ENCODE assay signal across 10 cellular contexts in genomic region chr6:36075656-36076055, GRCh38. TPM values are rescaled to one million over a fixed set of nuclear protein-coding genes. Genes with fewer than 3 reads are reported as not detected.
DNase-seq lines count a peak whose midpoint lies in the region; ATAC-seq, FAIRE-seq and TF ChIP-seq lines count a peak whose summit lies in the region.
"Had no signal": no experiment of that assay in that cellular context is flagged by ENCODE, and none has a peak within 500 bp of the region (broad histone marks: within the 10 kb centered on the region; RNA-seq: fewer than 3 reads in every experiment).

No MANE protein-coding gene starts in this region.

- H3K9me3 ChIP-seq in naive thymus-derived CD4-positive, alpha-beta T cell (ENCODE audit: control insufficient read depth in 2 of 3, low read length in 3 of 3) = no peaks in the 10 kb centered on the region

- CTCF ChIA-PET in naive thymus-derived CD4-positive, alpha-beta T cell (lab: Charles Lee) = interaction anchor here (1.8 kb wide), 1 partner anchor 56 kb away, joined by 5 read pairs; no protein-coding TSS in a partner anchor

- H3K9me3 Mint-ChIP-seq in HFFc6 = no peaks in the 10 kb centered on the region
- peaks cover 0 to 7% (median 0%) of the 10 kb centered on the region in 11 donors for H3K9me3 Mint-ChIP-seq in naive thymus-derived CD4-positive, alpha-beta T cell

- 0 out of 2 replicates have a peak, but pooled peaks have one; percentile 21 for TF ChIP-seq CTCF in HFFc6 (IDR thresholded peaks at IDR 0.05)

- H3K36me3 Mint-ChIP-seq in HFFc6 (ENCODE audit: low read depth) = peaks cover 19% of the 10 kb centered on the region
- peaks cover 6 to 49% (median 19%) of the 10 kb centered on the region in 5 donors for H3K36me3 Mint-ChIP-seq in naive thymus-derived CD4-positive, alpha-beta T cell

- FAIRE-seq in GM19239 (lab: Jason Lieb, UNC) = no peak
- FAIRE-seq: A204.1, RCC 7860 had no signal

- H3K4me3 ChIP-seq in naive thymus-derived CD4-positive, alpha-beta T cell (ENCODE audit: low read length) = no peak overlapping the region

- H3K4me1 Mint-ChIP-seq in HFFc6 (ENCODE audit: low read depth) = no peaks in the 10 kb centered on the region
- H3K4me1 Mint-ChIP-seq in naive thymus-derived CD4-positive, alpha-beta T cell = peaks cover 8 to 40% (median 28%) of the 10 kb centered on the region in 7 donors

- DNase-seq in DMS53 (lab: John Stamatoyannopoulos, UW) (peak; percentile 18), DMS53 treated with DMSO at 0.1 percent for 48 hours (lab: John Stamatoyannopoulos, UW; ENCODE audit: unreplicated experiment) (no peak), HFFc6 (no peak), cerebellar cortex (ENCODE audit: low spot score) (peak; percentile 71), GM19239 (ENCODE audit: insufficient read length, low spot score) (no peak), midbrain (lab: John Stamatoyannopoulos, UW) (no peak)
- peak in 5 of 9 donors; percentile 8 to 35 (median 22) for DNase-seq in naive thymus-derived CD4-positive, alpha-beta T cell

- H3K27me3 ChIP-seq in naive thymus-derived CD4-positive, alpha-beta T cell (ENCODE audit: control insufficient read depth in 2 of 2, insufficient read depth in 2 of 2, low read length in 2 of 2) = no peaks in the 10 kb centered on the region

- POLR2A ChIA-PET in naive thymus-derived CD4-positive, alpha-beta T cell (lab: Charles Lee) = interaction anchor here (0.7 to 1.0 kb wide), 2 partner anchors 27 to 48 kb away, joined by 3 read pairs; partner anchors contain the start of gene MAPK14

- no peak overlapping the region for H3K27ac Mint-ChIP-seq in HFFc6
- H3K27ac Mint-ChIP-seq in naive thymus-derived CD4-positive, alpha-beta T cell = peak overlapping the region in 6 of 9 donors; percentile 6 to 69 (median 47)

- H3K27ac ChIP-seq in naive thymus-derived CD4-positive, alpha-beta T cell (ENCODE audit: low read depth, low read length) = no peak overlapping the region

- no peak overlapping the region for H3K4me3 Mint-ChIP-seq in HFFc6
- H3K4me3 Mint-ChIP-seq in naive thymus-derived CD4-positive, alpha-beta T cell = no peak overlapping the region

- peaks cover 0 to 36% (median 22%) of the 10 kb centered on the region in 3 experiments for H3K36me3 ChIP-seq in naive thymus-derived CD4-positive, alpha-beta T cell (ENCODE audit: control insufficient read depth in 2 of 3, insufficient read depth in 3 of 3, low read length in 3 of 3)

- intact Hi-C loops in naive thymus-derived CD4-positive, alpha-beta T cell (cut with micrococcal nuclease) = loop anchor here in 1 of 2 donors (1.0 kb wide), 1 partner anchor 121 kb away; the partner anchor contains the start of gene BRPF3

- H3K27me3 Mint-ChIP-seq in HFFc6 (ENCODE audit: insufficient read depth) = no peaks in the 10 kb centered on the region
- H3K27me3 Mint-ChIP-seq in naive thymus-derived CD4-positive, alpha-beta T cell = no peaks in the 10 kb centered on the region

- ATAC-seq in naive thymus-derived CD4-positive, alpha-beta T cell = peak; percentile 61
- no peak for ATAC-seq in GM21717 (IDR thresholded peaks at IDR 0.05; ENCODE audit: unreplicated experiment)

- H3K4me1 ChIP-seq in naive thymus-derived CD4-positive, alpha-beta T cell (ENCODE audit: control insufficient read depth in 2 of 2, insufficient read depth in 2 of 2, low read length in 2 of 2) = no peaks in the 10 kb centered on the region

RNA-seq across cellular contexts. Expression of gene MAPK14, which starts 48.0 kb away (rescaled TPM):
- total RNA-seq in HFFc6 (2021; fragmentation: NEBNext Ultra II Directional; extraction: Animal tissue kit (Norgen Biotek cat#: 25700)) = 10 to 100 TPM; 34.1 to 40.4 (median 37.1) TPM
- total RNA-seq in naive thymus-derived CD4-positive, alpha-beta T cell = 10 to 100 TPM; 47.2 to 81.0 (median 62.6) TPM
- 10 to 100 TPM; 43.2 to 59.6 TPM for polyA plus RNA-seq in naive thymus-derived CD4-positive, alpha-beta T cell

RNA-seq across cellular contexts. Expression of gene SLC26A8, which starts 51.2 kb away (rescaled TPM):
- not detected for total RNA-seq in HFFc6 (2021; fragmentation: NEBNext Ultra II Directional; extraction: Animal tissue kit (Norgen Biotek cat#: 25700))
- under 1 TPM in 2 of 5 experiments, not detected in 3; 0.27 to 0.66 TPM for total RNA-seq in naive thymus-derived CD4-positive, alpha-beta T cell
- not detected for polyA plus RNA-seq in naive thymus-derived CD4-positive, alpha-beta T cell

RNA-seq across cellular contexts. Expression of gene MAPK13, which starts 54.7 kb away (rescaled TPM):
- total RNA-seq in HFFc6 (2021; fragmentation: NEBNext Ultra II Directional; extraction: Animal tissue kit (Norgen Biotek cat#: 25700)) = 10 to 100 TPM in 2 of 6 experiments, 1 to 10 TPM in 4; 5.7 to 12.4 (median 6.5) TPM
- total RNA-seq in naive thymus-derived CD4-positive, alpha-beta T cell = 10 to 100 TPM; 27.0 to 53.1 (median 33.7) TPM
- polyA plus RNA-seq in naive thymus-derived CD4-positive, alpha-beta T cell = 10 to 100 TPM; 34.2 to 51.4 TPM

Comparison
In these comparisons a context has a peak if more than half of its experiments do, and no peak if none do; other contexts are left out.
1. DNase-seq: peak in DMS53 (single experiment), cerebellar cortex (single experiment) and naive thymus-derived CD4-positive, alpha-beta T cell (5 of 9); none in DMS53 treated with DMSO at 0.1 percent for 48 hours (single experiment), HFFc6 (single experiment), GM19239 (single experiment) and midbrain (single experiment).